20 cellular contexts compared by ENCODE assay signal in the genomic region with DNA sequence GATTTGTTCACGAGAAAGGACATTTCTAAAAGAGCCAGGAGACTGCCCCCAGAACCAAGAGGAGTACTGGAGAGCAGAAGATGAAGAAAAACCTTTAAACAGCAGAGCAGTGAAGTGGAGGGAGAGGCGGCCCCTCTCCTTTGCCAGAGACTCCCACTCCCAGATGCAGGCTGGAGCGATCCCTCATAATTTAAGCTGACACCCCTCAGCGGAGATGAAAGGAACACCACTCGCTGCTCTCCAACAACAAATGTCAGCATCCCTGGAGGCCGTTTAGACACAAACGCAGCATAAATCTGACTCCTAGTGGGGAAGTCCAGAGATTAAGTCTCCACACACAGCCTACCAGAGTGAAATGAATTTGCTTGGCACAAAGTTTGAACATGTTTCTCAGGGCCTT.
A peak's percentile ranks its signal among the peaks of the same experiment; 100 is the strongest.
DNase-seq lines count a peak whose midpoint lies in the region; ATAC-seq and TF ChIP-seq lines count a peak whose summit lies in the region.
"Had no signal": no experiment of that assay in that cellular context is flagged by ENCODE, and none has a peak within 500 bp of the region (broad histone marks: within the 10 kb centered on the region; RNA-seq: fewer than 3 reads in every experiment).

No MANE protein-coding gene starts in this region.

- no peaks in the 10 kb centered on the region for H3K9me3 Mint-ChIP-seq in GM23338
- peaks cover 5% of the 10 kb centered on the region for H3K9me3 Mint-ChIP-seq in nephron progenitor cell

- no peak overlapping the region for H3K4me2 ChIP-seq in GM23338
- H3K4me2 ChIP-seq in PC-3 (ENCODE audit: low read length), result no peak overlapping the region
- H3K4me2 ChIP-seq: BLaER1 treated with 17β-estradiol and CSF1 and Interleukin-3, amounts not matched to agents 10 nM and 100 nM; KMS-11 had no signal

- no peak overlapping the region for H3K27ac Mint-ChIP-seq in GM23338
- H3K27ac Mint-ChIP-seq in nephron progenitor cell, result peak overlapping the region; percentile 81
- H3K27ac Mint-ChIP-seq: CD8-positive, alpha-beta memory T cell had no signal

- no peaks in the 10 kb centered on the region for H3K79me2 ChIP-seq in GM23338 (replicated peaks; ENCODE audit: insufficient read depth)
- H3K79me2 ChIP-seq in PC-3 (ENCODE audit: low read length), result no peaks in the 10 kb centered on the region

- H3K27me3 ChIP-seq in GM23338 (ENCODE audit: insufficient read depth) (no peaks in the 10 kb centered on the region), PC-3 (ENCODE audit: low read length) (no peaks in the 10 kb centered on the region)
- H3K27me3 ChIP-seq: BLaER1 treated with 17β-estradiol and CSF1 and Interleukin-3, amounts not matched to agents 10 nM and 100 nM had no signal

- no peak overlapping the region for H3K27ac ChIP-seq in GM23338 (ENCODE audit: low read depth)
- H3K27ac ChIP-seq in PC-3 (ENCODE audit: low read length), result no peak overlapping the region
- H3K27ac ChIP-seq in RWPE1, result no peak overlapping the region
- H3K27ac ChIP-seq: BLaER1 treated with 17β-estradiol and CSF1 and Interleukin-3, amounts not matched to agents 10 nM and 100 nM; KMS-11 had no signal

- no peak for ATAC-seq in GM23338
- peak; percentile 38; the same call in 1 of the 2 replicates for ATAC-seq in PC-3
- ATAC-seq: Panc1, SK-N-SH treated with all-trans-retinoic acid at 6 μM for 48 hours had no signal

- H3K9me3 ChIP-seq in PC-3 (ENCODE audit: low read length), result no peaks in the 10 kb centered on the region
- H3K9me3 ChIP-seq: BLaER1 treated with 17β-estradiol and CSF1 and Interleukin-3, amounts not matched to agents 10 nM and 100 nM had no signal

- H3K4me1 ChIP-seq in GM23338 (ENCODE audit: insufficient read depth) (peaks cover 17% of the 10 kb centered on the region), PC-3 (ENCODE audit: insufficient read depth, low read length) (no peaks in the 10 kb centered on the region)
- H3K4me1 ChIP-seq: BLaER1 treated with 17β-estradiol and CSF1 and Interleukin-3, amounts not matched to agents 10 nM and 100 nM had no signal

- TF ChIP-seq CTCF in GM23338 (conservative IDR thresholded peaks at IDR 0.05; ENCODE audit: low read depth in 2 of 2) (no peak), PC-3 (conservative IDR thresholded peaks at IDR 0.05; ENCODE audit: low read depth, low read length) (no peak), nephron progenitor cell (IDR thresholded peaks at IDR 0.05) (no peak), RWPE1 (conservative IDR thresholded peaks at IDR 0.05; ENCODE audit: low read depth) (no peak)

- H3K36me3 ChIP-seq in GM23338 (ENCODE audit: insufficient read depth) (no peaks in the 10 kb centered on the region), PC-3 (ENCODE audit: low read depth, low read length) (no peaks in the 10 kb centered on the region)
- H3K36me3 ChIP-seq: BLaER1 treated with 17β-estradiol and CSF1 and Interleukin-3, amounts not matched to agents 10 nM and 100 nM had no signal

- H3K27me3 Mint-ChIP-seq in GM23338 (ENCODE audit: insufficient read depth, low read depth, poor library complexity) (peaks cover 4% of the 10 kb centered on the region), nephron progenitor cell (ENCODE audit: low read depth, poor library complexity) (peaks cover 4% of the 10 kb centered on the region)

- CTCF ChIA-PET in PC-3 (lab: Charles Lee), result no interaction called here
- CTCF ChIA-PET in RWPE1 (lab: Yijun Ruan, JAX), result no interaction called here

- H3K9me2 ChIP-seq in GM23338 (ENCODE audit: insufficient read depth) (no peaks in the 10 kb centered on the region), PC-3 (replicated peaks; ENCODE audit: low read length) (no peaks in the 10 kb centered on the region)

- no TSS peak for BruUV-seq in PC-3 (replicated peaks; lab: Mats Ljungman, UMichigan)

- H3K9ac ChIP-seq in PC-3 (ENCODE audit: low read length), result no peak overlapping the region
- H3K9ac ChIP-seq: BLaER1 treated with 17β-estradiol and CSF1 and Interleukin-3, amounts not matched to agents 10 nM and 100 nM; KMS-11 had no signal

- no peaks in the 10 kb centered on the region for H3F3A ChIP-seq in GM23338 (replicated peaks; ENCODE audit: low read depth)
- no peaks in the 10 kb centered on the region for H3F3A ChIP-seq in PC-3 (ENCODE audit: low read length, unreplicated experiment)

- POLR2A ChIA-PET in PC-3 (lab: Charles Lee; ENCODE audit: unreplicated experiment), result interaction anchor here (0.7 kb wide), 1 partner anchor 55 kb away, joined by 5 read pairs; no protein-coding TSS in a partner anchor
- POLR2A ChIA-PET in RWPE1 (lab: Yijun Ruan, JAX; ENCODE audit: low non-redundant PET), result no interaction called here

- DNase-seq in NCI-H1417 (lab: John Stamatoyannopoulos, UW), result peak in 2 of 3 experiments; percentile 6 to 43
- DNase-seq in NCI-H1417 treated with DMSO at 0.1 percent for 48 hours (lab: John Stamatoyannopoulos, UW), result no peak
- DNase-seq in GM23338 (ENCODE audit: low spot score), result no peak
- DNase-seq in PC-3, result no peak
- peak; percentile 57 for DNase-seq in nephron progenitor cell
- DNase-seq in GM19240 (ENCODE audit: insufficient read length, low spot score), result no peak
- no peak for DNase-seq in RWPE1 (ENCODE audit: low spot score)
- no peak for DNase-seq in HK-2 (ENCODE audit: unreplicated experiment)
- DNase-seq: CD8-positive, alpha-beta memory T cell; GOT3; NCI-H1048; NCI-H1930; NCI-H226; NCI-H526 treated with DMSO at 0.1 percent for 48 hours; SHP77; T-helper 1 cell had no signal

- H3K4me1 Mint-ChIP-seq in GM23338 (peaks cover 74% of the 10 kb centered on the region), nephron progenitor cell (peaks cover 71% of the 10 kb centered on the region)
- H3K4me1 Mint-ChIP-seq: CD8-positive, alpha-beta memory T cell had no signal

- peak overlapping the region; percentile 56; the same call in 1 of the 2 replicates for H2AFZ ChIP-seq in GM23338
- H2AFZ ChIP-seq in PC-3 (ENCODE audit: low read length), result no peak overlapping the region

- no peak overlapping the region for H3K4me3 Mint-ChIP-seq in GM23338
- peak overlapping the region; percentile 65 for H3K4me3 Mint-ChIP-seq in nephron progenitor cell
- H3K4me3 Mint-ChIP-seq: CD8-positive, alpha-beta memory T cell had no signal

- H3K4me3 ChIP-seq in GM23338, result no peak overlapping the region
- H3K4me3 ChIP-seq in PC-3 (ENCODE audit: low read length), result no peak overlapping the region
- H3K4me3 ChIP-seq: BLaER1 treated with 17β-estradiol and CSF1 and Interleukin-3, amounts not matched to agents 10 nM and 100 nM had no signal

- intact Hi-C loops in PC-3 (cut with micrococcal nuclease), result loop anchor here (5.0 kb wide), 1 partner anchor 71 kb away; no protein-coding TSS in a partner anchor

- H3K36me3 Mint-ChIP-seq in GM23338 (ENCODE audit: low read depth), result no peaks in the 10 kb centered on the region
- H3K36me3 Mint-ChIP-seq in nephron progenitor cell (ENCODE audit: low read depth), result no peaks in the 10 kb centered on the region
- H3K36me3 Mint-ChIP-seq: CD8-positive, alpha-beta memory T cell had no signal

- H4K20me1 ChIP-seq in GM23338 (replicated peaks; ENCODE audit: insufficient read depth), result no peaks in the 10 kb centered on the region
- H4K20me1 ChIP-seq in PC-3 (ENCODE audit: low read length), result no peaks in the 10 kb centered on the region
- H4K20me1 ChIP-seq: BLaER1 treated with 17β-estradiol and CSF1 and Interleukin-3, amounts not matched to agents 10 nM and 100 nM had no signal

TF ChIP-seq in GM23338, 12 proteins besides CTCF, POLR2A, EP300 and RAD21 (continues in another document):
- TF ChIP-seq STAT1 (IDR thresholded peaks at IDR 0.05; ENCODE audit: unreplicated experiment) (no peak), JUNB (IDR thresholded peaks at IDR 0.05; ENCODE audit: unreplicated experiment) (no peak)

Comparison
In these comparisons a context has a peak if more than half of its experiments do, and no peak if none do; other contexts are left out.
1. DNase-seq: peak in NCI-H1417 (2 of 3) and nephron progenitor cell (single experiment); none in NCI-H1417 treated with DMSO at 0.1 percent for 48 hours (single experiment), GM23338 (single experiment), PC-3 (single experiment), GM19240 (single experiment), RWPE1 (single experiment) and HK-2 (single experiment).